ENCODE assay signal across 17 cellular contexts in the genomic region with DNA sequence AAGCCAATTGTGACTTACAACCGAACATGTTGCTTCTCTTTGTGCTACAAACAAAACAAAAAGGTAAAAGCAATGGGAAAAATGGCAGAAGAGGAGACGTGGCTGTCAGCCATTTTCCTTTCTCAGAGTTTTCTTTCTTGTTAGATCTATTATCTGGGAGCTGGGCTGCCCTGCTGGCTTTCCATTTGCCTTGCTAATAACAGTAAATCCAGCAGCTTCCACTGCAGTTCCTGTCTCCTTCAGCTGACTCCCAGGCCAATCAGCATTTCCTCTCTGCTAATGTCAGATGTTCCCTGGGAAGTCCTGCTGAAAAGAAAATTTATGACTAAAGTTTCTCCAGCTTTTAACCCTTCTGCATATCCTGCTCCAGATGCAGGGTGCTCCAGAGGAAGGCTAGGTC.
A peak's percentile ranks its signal among the peaks of the same experiment; 100 is the strongest.
DNase-seq lines count a peak whose midpoint lies in the region; ATAC-seq and TF ChIP-seq lines count a peak whose summit lies in the region.
"Had no signal": no experiment of that assay in that cellular context is flagged by ENCODE, and none has a peak within 500 bp of the region (broad histone marks: within the 10 kb centered on the region; RNA-seq: fewer than 3 reads in every experiment).

No MANE protein-coding gene starts in this region.

- TF ChIP-seq CTCF in GM23338 (conservative IDR thresholded peaks at IDR 0.05; ENCODE audit: low read depth in 2 of 2) (no peak), fibroblast of pulmonary artery (IDR thresholded peaks at IDR 0.05; ENCODE audit: low read length, missing control alignments) (no peak), neural cell (IDR thresholded peaks at IDR 0.05; ENCODE audit: poor library complexity, severe bottlenecking) (no peak), chondrocyte (IDR thresholded peaks at IDR 0.05) (no peak)

- H3K9me3 ChIP-seq in neural cell (ENCODE audit: low read length) = no peaks in the 10 kb centered on the region
- H3K9me3 ChIP-seq: ovary had no signal

- H3K9me2 ChIP-seq in GM23338 (ENCODE audit: insufficient read depth) = no peaks in the 10 kb centered on the region; the same call in 1 of the 2 replicates
- H3K9me2 ChIP-seq in neural cell (ENCODE audit: insufficient read depth, low read length) = no peaks in the 10 kb centered on the region

- peak overlapping the region; percentile 82 for H3K27ac Mint-ChIP-seq in GM23338
- no peak overlapping the region for H3K27ac Mint-ChIP-seq in chondrocyte (ENCODE audit: unreplicated experiment)

- peaks cover 20% of the 10 kb centered on the region for H3K4me1 ChIP-seq in GM23338 (ENCODE audit: insufficient read depth)

- no peaks in the 10 kb centered on the region for H3K27me3 Mint-ChIP-seq in GM23338 (ENCODE audit: insufficient read depth, low read depth, poor library complexity)
- no peaks in the 10 kb centered on the region for H3K27me3 Mint-ChIP-seq in chondrocyte (ENCODE audit: low read depth)

- no peaks in the 10 kb centered on the region for H3F3A ChIP-seq in GM23338 (replicated peaks; ENCODE audit: low read depth)
- no peaks in the 10 kb centered on the region for H3F3A ChIP-seq in neural cell (ENCODE audit: insufficient read depth, low read length, poor library complexity, severe bottlenecking)

- H3K36me3 ChIP-seq in GM23338 (ENCODE audit: insufficient read depth) = no peaks in the 10 kb centered on the region
- H3K36me3 ChIP-seq in neural cell (ENCODE audit: insufficient read depth, low read length) = no peaks in the 10 kb centered on the region
- H3K36me3 ChIP-seq: ovary had no signal

- H3K27me3 ChIP-seq in GM23338 (ENCODE audit: insufficient read depth) (no peaks in the 10 kb centered on the region), neural cell (ENCODE audit: insufficient read depth, low read depth, low read length) (no peaks in the 10 kb centered on the region)
- H3K27me3 ChIP-seq: foreskin keratinocyte, ovary had no signal

- in situ Hi-C loops in SK-MEL-5 (cut with HindIII; ENCODE audit: low pct_unique_long_range_greater_than_20kb, low sequenced_read_pairs) = no loop called here

- TF ChIP-seq EP300 in neural cell (conservative IDR thresholded peaks at IDR 0.05; ENCODE audit: poor library complexity, severe bottlenecking) = no peak

- H3K4me3 Mint-ChIP-seq in GM23338 (peak overlapping the region; percentile 1; the same call in 1 of the 3 replicates), chondrocyte (ENCODE audit: unreplicated experiment) (no peak overlapping the region)
- H3K4me3 Mint-ChIP-seq: activated T-cell treated with anti-CD3 and anti-CD28 coated beads, Interleukin-2, amount 50 U/mL, for 4 hours had no signal

- ATAC-seq in GM23338 = peak; percentile 94
- ATAC-seq: foreskin keratinocyte, HCT116 had no signal

- H2AFZ ChIP-seq in GM23338 (no peak overlapping the region), neural cell (ENCODE audit: low read depth, low read length) (no peak overlapping the region)

- H3K4me3 ChIP-seq in GM23338 (no peak overlapping the region), fibroblast of pulmonary artery (replicated peaks; ENCODE audit: low read depth, low read length) (no peak overlapping the region), neural cell (ENCODE audit: low read length) (no peak overlapping the region)
- H3K4me3 ChIP-seq: ovary had no signal

- H3K9me3 Mint-ChIP-seq in GM23338 (no peaks in the 10 kb centered on the region), chondrocyte (ENCODE audit: low read depth) (no peaks in the 10 kb centered on the region)
- H3K9me3 Mint-ChIP-seq: activated T-cell treated with anti-CD3 and anti-CD28 coated beads, Interleukin-2, amount 50 U/mL, for 4 hours had no signal

- H4K20me1 ChIP-seq in GM23338 (replicated peaks; ENCODE audit: insufficient read depth) (no peaks in the 10 kb centered on the region), neural cell (ENCODE audit: insufficient read depth) (no peaks in the 10 kb centered on the region)

- no peaks in the 10 kb centered on the region for H3K79me2 ChIP-seq in GM23338 (replicated peaks; ENCODE audit: insufficient read depth)
- no peaks in the 10 kb centered on the region for H3K79me2 ChIP-seq in neural cell (replicated peaks; ENCODE audit: insufficient read depth, low read length)

- H3K27ac ChIP-seq in GM23338 (ENCODE audit: low read depth) = peak overlapping the region; percentile 67
- H3K27ac ChIP-seq in neural cell (ENCODE audit: low read length) = peak overlapping the region; percentile 62
- H3K27ac ChIP-seq: foreskin keratinocyte, ovary had no signal

- H3K4me2 ChIP-seq in GM23338 = peak overlapping the region; percentile 59
- no peak overlapping the region for H3K4me2 ChIP-seq in neural cell (ENCODE audit: low read length)

- no peak for TF ChIP-seq RAD21 in neural cell (conservative IDR thresholded peaks at IDR 0.05)

- H3K36me3 Mint-ChIP-seq in GM23338 (ENCODE audit: low read depth) (peaks cover 3% of the 10 kb centered on the region; the same call in 1 of the 3 replicates), chondrocyte (ENCODE audit: low read depth) (peaks cover 1% of the 10 kb centered on the region)

- no peak overlapping the region for H3K9ac ChIP-seq in neural cell (ENCODE audit: low read length)

- H3K4me1 Mint-ChIP-seq in GM23338 (peaks cover 41% of the 10 kb centered on the region), chondrocyte (ENCODE audit: low read depth) (peaks cover 59% of the 10 kb centered on the region)

- peak; percentile 92 for DNase-seq in GM23338 (ENCODE audit: low spot score)
- DNase-seq in SK-MEL-5 (ENCODE audit: low read depth, low spot score) = peak; percentile 45
- DNase-seq in fibroblast of pulmonary artery (ENCODE audit: low read depth) = peak; percentile 49
- no peak for DNase-seq in NCI-H774 (lab: John Stamatoyannopoulos, UW)
- DNase-seq in activated CD8-positive, alpha-beta memory T cell treated with anti-CD3 and anti-CD28 coated beads, Interleukin-2, amount 50 U/mL, for 48 hours = no peak
- DNase-seq in DMS53 (lab: John Stamatoyannopoulos, UW) = no peak
- no peak for DNase-seq in chondrocyte (ENCODE audit: low spot score)
- DNase-seq: activated CD4-positive, alpha-beta T cell treated with anti-CD3 and anti-CD28 coated beads for 4 hours; activated T-cell treated with anti-CD3 and anti-CD28 coated beads, Interleukin-2, amount 50 U/mL, for 4 hours; DMS79 treated with DMSO at 0.1 percent for 48 hours; effector CD4-positive, alpha-beta T cell; foreskin keratinocyte; NCI-H2029; ovary; RPMI8226 had no signal

TF ChIP-seq in GM23338, 12 proteins besides CTCF, POLR2A, EP300 and RAD21 (continues in another document):
- TF ChIP-seq, protein P1, sequence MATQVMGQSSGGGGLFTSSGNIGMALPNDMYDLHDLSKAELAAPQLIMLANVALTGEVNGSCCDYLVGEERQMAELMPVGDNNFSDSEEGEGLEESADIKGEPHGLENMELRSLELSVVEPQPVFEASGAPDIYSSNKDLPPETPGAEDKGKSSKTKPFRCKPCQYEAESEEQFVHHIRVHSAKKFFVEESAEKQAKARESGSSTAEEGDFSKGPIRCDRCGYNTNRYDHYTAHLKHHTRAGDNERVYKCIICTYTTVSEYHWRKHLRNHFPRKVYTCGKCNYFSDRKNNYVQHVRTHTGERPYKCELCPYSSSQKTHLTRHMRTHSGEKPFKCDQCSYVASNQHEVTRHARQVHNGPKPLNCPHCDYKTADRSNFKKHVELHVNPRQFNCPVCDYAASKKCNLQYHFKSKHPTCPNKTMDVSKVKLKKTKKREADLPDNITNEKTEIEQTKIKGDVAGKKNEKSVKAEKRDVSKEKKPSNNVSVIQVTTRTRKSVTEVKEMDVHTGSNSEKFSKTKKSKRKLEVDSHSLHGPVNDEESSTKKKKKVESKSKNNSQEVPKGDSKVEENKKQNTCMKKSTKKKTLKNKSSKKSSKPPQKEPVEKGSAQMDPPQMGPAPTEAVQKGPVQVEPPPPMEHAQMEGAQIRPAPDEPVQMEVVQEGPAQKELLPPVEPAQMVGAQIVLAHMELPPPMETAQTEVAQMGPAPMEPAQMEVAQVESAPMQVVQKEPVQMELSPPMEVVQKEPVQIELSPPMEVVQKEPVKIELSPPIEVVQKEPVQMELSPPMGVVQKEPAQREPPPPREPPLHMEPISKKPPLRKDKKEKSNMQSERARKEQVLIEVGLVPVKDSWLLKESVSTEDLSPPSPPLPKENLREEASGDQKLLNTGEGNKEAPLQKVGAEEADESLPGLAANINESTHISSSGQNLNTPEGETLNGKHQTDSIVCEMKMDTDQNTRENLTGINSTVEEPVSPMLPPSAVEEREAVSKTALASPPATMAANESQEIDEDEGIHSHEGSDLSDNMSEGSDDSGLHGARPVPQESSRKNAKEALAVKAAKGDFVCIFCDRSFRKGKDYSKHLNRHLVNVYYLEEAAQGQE (IDR thresholded peaks at IDR 0.05; ENCODE audit: unreplicated experiment) = no peak
- TF ChIP-seq ZNF114 (CRISPR knock-in tag; IDR thresholded peaks at IDR 0.05) (no peak), NANOG (IDR thresholded peaks at IDR 0.05; ENCODE audit: borderline replicate concordance) (no peak)

TF ChIP-seq in neural cell, 6 proteins besides CTCF, POLR2A, EP300 and RAD21:
- TF ChIP-seq, protein P1 (IDR thresholded peaks at IDR 0.05; ENCODE audit: borderline replicate concordance) = peak; percentile 26
- TF ChIP-seq POLR2AphosphoS5 (IDR thresholded peaks at IDR 0.05) = no peak

Comparison
In these comparisons a context has a peak if more than half of its experiments do, and no peak if none do; other contexts are left out.
1. DNase-seq: peak in GM23338 (single experiment), SK-MEL-5 (single experiment) and fibroblast of pulmonary artery (single experiment); none in NCI-H774 (single experiment), activated CD8-positive, alpha-beta memory T cell treated with anti-CD3 and anti-CD28 coated beads, Interleukin-2, amount 50 U/mL, for 48 hours (single experiment), DMS53 (single experiment) and chondrocyte (single experiment).